In the genomic region with DNA sequence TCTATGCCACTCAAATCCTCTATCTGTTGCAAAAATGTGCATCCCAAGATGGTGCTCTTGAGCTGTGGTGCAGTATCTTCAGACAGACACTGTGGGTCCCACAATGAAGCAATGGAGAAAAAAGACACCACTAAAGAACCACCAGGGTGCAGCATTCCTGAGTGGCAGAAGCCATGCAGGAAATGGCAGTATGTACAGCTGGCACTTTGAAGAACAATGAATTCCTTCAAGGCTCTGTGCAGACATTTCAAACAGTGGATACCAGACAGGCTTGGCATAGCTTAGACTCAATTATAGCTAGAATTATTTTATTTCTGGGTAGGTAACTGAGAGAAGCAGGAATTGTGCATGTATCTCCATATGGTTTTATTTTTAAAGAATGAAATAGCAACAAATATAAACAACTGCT, we compare ENCODE assay signal across 8 cellular contexts. TPM values are rescaled to one million over a fixed set of nuclear protein-coding genes. Genes with fewer than 3 reads are reported as not detected.
DNase-seq lines count a peak whose midpoint lies in the region; ATAC-seq, FAIRE-seq and TF ChIP-seq lines count a peak whose summit lies in the region.

No MANE protein-coding gene starts in this region.

- peak overlapping the region; percentile 13 for H3K27ac Mint-ChIP-seq in Calu3 (ENCODE audit: unreplicated experiment)

- intact Hi-C loops in Calu3 (cut with micrococcal nuclease; ENCODE audit: unreplicated experiment), result loop anchor here (1.0 to 10.0 kb wide), 5 partner anchors 67 to 520 kb away; no protein-coding TSS in a partner anchor

- ATAC-seq in GM19023 (IDR thresholded peaks at IDR 0.05; ENCODE audit: unreplicated experiment), result peak; percentile 95
- peak; percentile 98 for ATAC-seq in HG03097 (IDR thresholded peaks at IDR 0.05; ENCODE audit: low FRiP score, unreplicated experiment)

- peaks cover 37% of the 10 kb centered on the region for H3K4me1 Mint-ChIP-seq in Calu3 (ENCODE audit: low read depth, unreplicated experiment)

- CTCF ChIA-PET in Calu3 (lab: Charles Lee), result interaction anchor here (0.6 to 2.2 kb wide), 10 partner anchors 24 to 774 kb away, joined by 3 to 36 read pairs (median 4); no protein-coding TSS in a partner anchor

- peak; percentile 60 for FAIRE-seq in TTC549 (lab: Jason Lieb, UNC)

- DNase-seq in Calu3 (peak; percentile 80), NCI-H2107 (lab: John Stamatoyannopoulos, UW) (peak; percentile 33), fibroblast of gingiva (ENCODE audit: low read depth) (peak; percentile 92), non-pigmented ciliary epithelial cell (ENCODE audit: low read depth) (peak; percentile 81), T-helper 9 cell (no peak)

- no peaks in the 10 kb centered on the region for H3K27me3 Mint-ChIP-seq in Calu3 (ENCODE audit: unreplicated experiment)

- H3K9me3 Mint-ChIP-seq in Calu3 (ENCODE audit: low read depth, unreplicated experiment), result peaks cover 4% of the 10 kb centered on the region

- BruUV-seq in Calu3 (replicated peaks; lab: Mats Ljungman, UMichigan), result no TSS peak

- no peaks in the 10 kb centered on the region for H3K36me3 Mint-ChIP-seq in Calu3 (ENCODE audit: insufficient read depth, unreplicated experiment)

- no peak overlapping the region for H3K4me3 Mint-ChIP-seq in Calu3 (ENCODE audit: low read depth, unreplicated experiment)

- TF ChIP-seq CTCF in Calu3 (IDR thresholded peaks at IDR 0.05; ENCODE audit: unreplicated experiment), result peak; percentile 74

RNA-seq across cellular contexts. Expression of a gene that starts 24.0 kb away (rescaled TPM):
- total RNA-seq in Calu3 (2022), result 170 and 176 TPM in 2 replicates
